8 cellular contexts compared by ENCODE assay signal in genomic region chr14:59161571-59162175, GRCh38. TPM values are rescaled to one million over a fixed set of nuclear protein-coding genes. Genes with fewer than 3 reads are reported as not detected.
A peak's percentile ranks its signal among the peaks of the same experiment; 100 is the strongest.
DNase-seq lines count a peak whose midpoint lies in the region; ATAC-seq and TF ChIP-seq lines count a peak whose summit lies in the region.

No MANE protein-coding gene starts in this region.

- H3K27me3 ChIP-seq in HAP-1 (ENCODE audit: low read depth) (peaks cover 30% of the 10 kb centered on the region), smooth muscle cell (ENCODE audit: low read depth) (no peaks in the 10 kb centered on the region)

- no peaks in the 10 kb centered on the region for H3F3A ChIP-seq in smooth muscle cell (ENCODE audit: low read depth)

- H3K4me1 ChIP-seq in HAP-1 (peaks cover 25% of the 10 kb centered on the region), smooth muscle cell (ENCODE audit: low read depth) (peaks cover 7% of the 10 kb centered on the region)

- H3K27ac Mint-ChIP-seq in glutamatergic neuron (ENCODE audit: unreplicated experiment): peak overlapping the region; percentile 94

- no peak for TF ChIP-seq CTCF in glutamatergic neuron (IDR thresholded peaks at IDR 0.05; ENCODE audit: partially characterized antibody, unreplicated experiment)
- TF ChIP-seq CTCF in smooth muscle cell (IDR thresholded peaks at IDR 0.05; ENCODE audit: borderline replicate concordance, insufficient read depth, poor library complexity, severe bottlenecking): no peak

- no peak overlapping the region for H3K4me2 ChIP-seq in smooth muscle cell

- H3K9me3 Mint-ChIP-seq in glutamatergic neuron (ENCODE audit: unreplicated experiment): no peaks in the 10 kb centered on the region

- H3K36me3 Mint-ChIP-seq in glutamatergic neuron (ENCODE audit: unreplicated experiment): no peaks in the 10 kb centered on the region

- no peaks in the 10 kb centered on the region for H4K20me1 ChIP-seq in smooth muscle cell (ENCODE audit: low read depth)

- H3K4me3 Mint-ChIP-seq in glutamatergic neuron (ENCODE audit: unreplicated experiment): peak overlapping the region; percentile 63

- H3K4me3 ChIP-seq in HAP-1 (no peak overlapping the region), smooth muscle cell (no peak overlapping the region)

- DNase-seq in CD1c-positive myeloid dendritic cell (ENCODE audit: extremely low spot score) (peak; percentile 83), HAP-1 (ENCODE audit: low spot score in 2 of 2) (peak; percentile 40 to 66), RPMI7951 (ENCODE audit: low read depth) (peak; percentile 92), glutamatergic neuron (peak; percentile 25), smooth muscle cell (lab: John Stamatoyannopoulos, UW; ENCODE audit: unreplicated experiment) (no peak), NCI-H146 treated with DMSO at 0.1 percent for 48 hours (lab: John Stamatoyannopoulos, UW; ENCODE audit: unreplicated experiment) (no peak), islet precursor cell (no peak)

- H3K9ac ChIP-seq in smooth muscle cell (ENCODE audit: low read depth): peak overlapping the region; percentile 27

- H3K79me2 ChIP-seq in smooth muscle cell (ENCODE audit: low read depth): no peaks in the 10 kb centered on the region

- no peak for ATAC-seq in HG03108 (IDR thresholded peaks at IDR 0.05; ENCODE audit: unreplicated experiment)

- peaks cover 4% of the 10 kb centered on the region for H3K27me3 Mint-ChIP-seq in glutamatergic neuron (ENCODE audit: unreplicated experiment)

- peaks cover 9% of the 10 kb centered on the region for H3K4me1 Mint-ChIP-seq in glutamatergic neuron (ENCODE audit: low read depth, unreplicated experiment)

- H3K9me3 ChIP-seq in HAP-1: no peaks in the 10 kb centered on the region
- H3K9me3 ChIP-seq in smooth muscle cell (replicated peaks; ENCODE audit: low read depth): no peaks in the 10 kb centered on the region

- peak overlapping the region; percentile 59 for H3K27ac ChIP-seq in smooth muscle cell (ENCODE audit: low read depth)

- 56% methylated on average over 7 of the region's 7 CpGs for WGBS in smooth muscle cell (ENCODE audit: low lambda C conversion rate)

- in situ Hi-C loops in HAP-1 (cut with MboI; ENCODE audit: low sequenced_read_pairs): no loop called here

- H2AFZ ChIP-seq in smooth muscle cell (ENCODE audit: low read depth): no peak overlapping the region

- H3K36me3 ChIP-seq in HAP-1 (replicated peaks) (no peaks in the 10 kb centered on the region), smooth muscle cell (ENCODE audit: low read depth) (no peaks in the 10 kb centered on the region)

RNA-seq across cellular contexts. Expression of gene DAAM1, which starts 26.8 kb away (rescaled TPM):
- total RNA-seq in RPMI7951 (2014; rRNA removed; shearing (Covaris generic)): 8.7 and 27.4 TPM in 2 replicates
- total RNA-seq in glutamatergic neuron (ENCODE audit: unreplicated experiment): 146 TPM
- 38.6 and 46.4 TPM in 2 replicates for total RNA-seq in smooth muscle cell
- 10.9 and 26.4 TPM in 2 replicates for polyA plus RNA-seq in smooth muscle cell

Comparison
In these comparisons a context has a peak if more than half of its experiments do, and no peak if none do; other contexts are left out.
1. DNase-seq: peak in CD1c-positive myeloid dendritic cell (single experiment), HAP-1 (2 of 2), RPMI7951 (single experiment) and glutamatergic neuron (single experiment); none in smooth muscle cell (single experiment), NCI-H146 treated with DMSO at 0.1 percent for 48 hours (single experiment) and islet precursor cell (single experiment).